ENCODE assay signal across 1 cellular context in genomic region chr2:241645056-241645914, GRCh38.
TF ChIP-seq lines count a peak whose summit lies in the region.

No MANE protein-coding gene starts in this region.

TF ChIP-seq in HepG2, 621 proteins besides CTCF, POLR2A, EP300 and RAD21 (continued from another document):
- TF ChIP-seq ZNF407 (CRISPR knock-in tag; IDR thresholded peaks at IDR 0.05; ENCODE audit: not compliant biosample characterization) (peak; percentile 77), ARID2 (CRISPR knock-in tag; IDR thresholded peaks at IDR 0.05; ENCODE audit: borderline replicate concordance) (peak; percentile 90), TSC22D2 (CRISPR knock-in tag; IDR thresholded peaks at IDR 0.05; ENCODE audit: borderline replicate concordance) (no peak), ZNF414 (CRISPR knock-in tag; IDR thresholded peaks at IDR 0.05) (peak; percentile 97), DDIT3 (CRISPR knock-in tag; IDR thresholded peaks at IDR 0.05) (no peak), TEAD2 (CRISPR knock-in tag; IDR thresholded peaks at IDR 0.05) (no peak), HIC2 (CRISPR knock-in tag; IDR thresholded peaks at IDR 0.05; ENCODE audit: low read depth) (0 out of 2 replicates have a peak, but pooled peaks have one; percentile 13), ZNF577 (CRISPR knock-in tag; IDR thresholded peaks at IDR 0.05; ENCODE audit: borderline replicate concordance, low read depth) (no peak), ZNF451 (CRISPR knock-in tag; IDR thresholded peaks at IDR 0.05) (peak; percentile 46; the same call in 1 of the 2 replicates), ZNF788 (CRISPR knock-in tag; IDR thresholded peaks at IDR 0.05; ENCODE audit: borderline replicate concordance) (no peak; the same call in 1 of the 2 replicates), ZC3H4 (CRISPR knock-in tag; IDR thresholded peaks at IDR 0.05; ENCODE audit: borderline replicate concordance) (no peak), DMAP1 (CRISPR knock-in tag; IDR thresholded peaks at IDR 0.05) (peak; percentile 68), ZNF549 (CRISPR knock-in tag; IDR thresholded peaks at IDR 0.05) (no peak), ZBTB37 (CRISPR knock-in tag; IDR thresholded peaks at IDR 0.05) (no peak; the same call in 1 of the 2 replicates), MTF2 (CRISPR knock-in tag; IDR thresholded peaks at IDR 0.05; ENCODE audit: borderline replicate concordance) (peak; percentile 85; the same call in 1 of the 2 replicates), NR0B2 (CRISPR knock-in tag; IDR thresholded peaks at IDR 0.05) (no peak), E2F2 (CRISPR knock-in tag; IDR thresholded peaks at IDR 0.05; ENCODE audit: borderline replicate concordance) (no peak), ZBTB3 (CRISPR knock-in tag; IDR thresholded peaks at IDR 0.05; ENCODE audit: borderline replicate concordance, low read depth) (no peak; the same call in 1 of the 2 replicates), CENPX (CRISPR knock-in tag; IDR thresholded peaks at IDR 0.05) (no peak), KAT7 (CRISPR knock-in tag; IDR thresholded peaks at IDR 0.05; ENCODE audit: borderline replicate concordance) (peak; percentile 61; the same call in 1 of the 2 replicates), ATAD3A (CRISPR knock-in tag; IDR thresholded peaks at IDR 0.05) (no peak), ZNF121 (CRISPR knock-in tag; IDR thresholded peaks at IDR 0.05) (no peak; the same call in 1 of the 2 replicates), ZNF446 (CRISPR knock-in tag; IDR thresholded peaks at IDR 0.05) (peak; percentile 67; the same call in 1 of the 2 replicates), ELF4 (CRISPR knock-in tag; IDR thresholded peaks at IDR 0.05; ENCODE audit: borderline replicate concordance) (no peak), ZFP91 (CRISPR knock-in tag; IDR thresholded peaks at IDR 0.05; ENCODE audit: borderline replicate concordance) (peak; percentile 88; the same call in 1 of the 2 replicates), ZNF879 (CRISPR knock-in tag; IDR thresholded peaks at IDR 0.05) (0 out of 2 replicates have a peak, but pooled peaks have one; percentile 73), NKX3-1 (CRISPR knock-in tag; IDR thresholded peaks at IDR 0.05) (no peak), CREB1 (IDR thresholded peaks at IDR 0.05) (peak; percentile 80), CREB1 (CRISPR knock-in tag; IDR thresholded peaks at IDR 0.05) (peak; percentile 70), TOPORS (CRISPR knock-in tag; IDR thresholded peaks at IDR 0.05) (peak; percentile 87), RFXAP (CRISPR knock-in tag; IDR thresholded peaks at IDR 0.05; ENCODE audit: borderline replicate concordance) (peak; percentile 77; the same call in 1 of the 2 replicates), SYNCRIP (IDR thresholded peaks at IDR 0.05; ENCODE audit: insufficient read depth, low read depth, low read length) (no peak), ZNF629 (CRISPR knock-in tag; conservative IDR thresholded peaks at IDR 0.05) (peak; percentile 58), MYPOP (CRISPR knock-in tag; IDR thresholded peaks at IDR 0.05) (0 out of 2 replicates have a peak, but pooled peaks have one; percentile 62), NFE2 (CRISPR knock-in tag; IDR thresholded peaks at IDR 0.05) (no peak), GATAD1 (CRISPR knock-in tag; IDR thresholded peaks at IDR 0.05) (0 out of 2 replicates have a peak, but pooled peaks have one; percentile 10), MLXIP (CRISPR knock-in tag; IDR thresholded peaks at IDR 0.05; ENCODE audit: borderline replicate concordance) (no peak), XBP1 (CRISPR knock-in tag; IDR thresholded peaks at IDR 0.05) (no peak)
